Comparison of ENCODE assay signal across 8 cellular contexts in genomic region chr1:74771913-74772515, GRCh38. TPM values are rescaled to one million over a fixed set of nuclear protein-coding genes. Genes with fewer than 3 reads are reported as not detected.
A peak's percentile ranks its signal among the peaks of the same experiment; 100 is the strongest.
DNase-seq lines count a peak whose midpoint lies in the region; ATAC-seq, FAIRE-seq and TF ChIP-seq lines count a peak whose summit lies in the region.

No MANE protein-coding gene starts in this region.

- no peaks in the 10 kb centered on the region for H3K9me3 Mint-ChIP-seq in CD8-positive, alpha-beta T cell

- no peak overlapping the region for H3K27ac Mint-ChIP-seq in CD8-positive, alpha-beta T cell

- intact Hi-C loops in CD8-positive, alpha-beta T cell (cut with DNase I, micrococcal nuclease): loop anchor here (5.0 to 10.0 kb wide), 4 partner anchors 423 to 860 kb away; no protein-coding TSS in a partner anchor
- intact Hi-C loops in GM12878 (cut with micrococcal nuclease; ENCODE audit: unreplicated experiment): loop anchor here (1.0 to 10.0 kb wide), 4 partner anchors 163 to 431 kb away; no protein-coding TSS in a partner anchor

- in situ Hi-C loops in GM12878 (cut with MboI): no loop called here

- FAIRE-seq in GM12878 (lab: Jason Lieb, UNC) (peak; percentile 92), urothelium cell line (lab: Jason Lieb, UNC) (no peak)

- TF ChIP-seq EP300 in GM12878 (IDR thresholded peaks at IDR 0.05; ENCODE audit: borderline replicate concordance in 1 of 2, control insufficient read depth in 1 of 2, low read depth in 2 of 2, low read length in 2 of 2): no peak

- no peak overlapping the region for H3K9ac ChIP-seq in GM12878 (ENCODE audit: control insufficient read depth, insufficient read depth, low read length)

- H3K4me1 Mint-ChIP-seq in CD8-positive, alpha-beta T cell (ENCODE audit: low read depth): peaks cover 3% of the 10 kb centered on the region

- H3K4me1 ChIP-seq in CD8-positive, alpha-beta T cell (ENCODE audit: insufficient read depth, low read length): no peaks in the 10 kb centered on the region
- no peaks in the 10 kb centered on the region for H3K4me1 ChIP-seq in GM12878 (ENCODE audit: control insufficient read depth, insufficient read depth, low read length)

- H3K27ac ChIP-seq in CD8-positive, alpha-beta T cell (ENCODE audit: low read depth, low read length): no peak overlapping the region
- no peak overlapping the region for H3K27ac ChIP-seq in GM12878 (ENCODE audit: control insufficient read depth, insufficient read depth)

- TF ChIP-seq CTCF in CD8-positive, alpha-beta T cell (IDR thresholded peaks at IDR 0.05): peak; percentile 81
- peak; percentile 60 to 74 (median 63) for TF ChIP-seq CTCF in GM12878 (IDR thresholded peaks at IDR 0.05 in 2 of 3, conservative IDR thresholded peaks at IDR 0.05 in 1 of 3; ENCODE audit: control insufficient read depth in 2 of 3, extremely low read depth in 1 of 3, insufficient read depth in 1 of 3, low read depth in 3 of 3, low read length in 3 of 3)

- no peaks in the 10 kb centered on the region for H3K79me2 ChIP-seq in GM12878 (ENCODE audit: control insufficient read depth, insufficient read depth, low read length)

- SMC1A ChIA-PET in GM12878 (lab: Charles Lee; ENCODE audit: uncharacterized antibody, unreplicated experiment): interaction anchor here (0.5 to 3.7 kb wide), 17 partner anchors 13 to 460 kb away, joined by 3 to 49 read pairs (median 3); no protein-coding TSS in a partner anchor

- H3K36me3 Mint-ChIP-seq in CD8-positive, alpha-beta T cell: no peaks in the 10 kb centered on the region

- no peak overlapping the region for H2AFZ ChIP-seq in GM12878 (ENCODE audit: control insufficient read depth, low read depth, low read length)

- 41% methylated on average over 7 of the region's 7 CpGs for WGBS in GM12878 (ENCODE audit: insufficient coverage, insufficient replicate concordance, low lambda C conversion rate, missing lambda C conversion rate)

- no peak overlapping the region for H3K4me2 ChIP-seq in GM12878 (ENCODE audit: control insufficient read depth, insufficient read depth)

- POLR2A ChIA-PET in CD8-positive, alpha-beta T cell (lab: Charles Lee): no interaction called here
- POLR2A ChIA-PET in GM12878 (lab: Charles Lee): no interaction called here

- H4K20me1 ChIP-seq in GM12878 (ENCODE audit: control insufficient read depth, insufficient read depth): no peaks in the 10 kb centered on the region

- BruUV-seq in GM12878 (replicated peaks; lab: Mats Ljungman, UMichigan): no TSS peak

- H3K9me3 ChIP-seq in CD8-positive, alpha-beta T cell (ENCODE audit: low read length): no peaks in the 10 kb centered on the region
- H3K9me3 ChIP-seq in GM12878 (replicated peaks; ENCODE audit: control insufficient read depth, insufficient read depth, low read length): no peaks in the 10 kb centered on the region

- DNase-seq in CD8-positive, alpha-beta T cell: peak in 1 of 7 experiments; percentile 5
- peak; percentile 68 for DNase-seq in NCI-H345 treated with DMSO at 0.1 percent for 48 hours (lab: John Stamatoyannopoulos, UW; ENCODE audit: unreplicated experiment)
- peak; percentile 8 for DNase-seq in GM12878 (ENCODE audit: low read depth, low spot score)
- DNase-seq in left lobe of liver (ENCODE audit: low spot score): no peak
- DNase-seq in urothelium cell line (ENCODE audit: low spot score): peak; percentile 17
- no peak for DNase-seq in activated CD8-positive, alpha-beta memory T cell treated with anti-CD3 and anti-CD28 coated beads, Interleukin-2, amount 50 U/mL, for 4 hours

- CTCF ChIA-PET in CD8-positive, alpha-beta T cell (lab: Charles Lee): interaction anchor here (0.8 to 2.0 kb wide), 3 partner anchors 9 to 21 kb away, joined by 3 to 6 read pairs (median 3); no protein-coding TSS in a partner anchor
- CTCF ChIA-PET in GM12878 (lab: Yijun Ruan, JAX): interaction anchor here (0.6 to 2.2 kb wide), 29 partner anchors 9 to 461 kb away, joined by 3 to 68 read pairs (median 3); no protein-coding TSS in a partner anchor

- H3K4me3 ChIP-seq in CD8-positive, alpha-beta T cell (ENCODE audit: low read depth, low read length): no peak overlapping the region
- H3K4me3 ChIP-seq in GM12878: no peak overlapping the region

- H3K4me3 Mint-ChIP-seq in CD8-positive, alpha-beta T cell: no peak overlapping the region

- peak; percentile 51 for ATAC-seq in CD8-positive, alpha-beta T cell
- ATAC-seq in GM18868 (IDR thresholded peaks at IDR 0.05; ENCODE audit: unreplicated experiment) (peak; percentile 78), HG03280 (IDR thresholded peaks at IDR 0.05; ENCODE audit: unreplicated experiment) (peak; percentile 79), GM12878 (peak; percentile 80), left lobe of liver (peak; percentile 89)

- RAD21 ChIA-PET in GM12878 (lab: Charles Lee; ENCODE audit: unreplicated experiment): interaction anchor here (0.5 to 2.2 kb wide), 14 partner anchors 11 to 435 kb away, joined by 3 to 44 read pairs (median 3); no protein-coding TSS in a partner anchor

- TF ChIP-seq RAD21 in GM12878 (IDR thresholded peaks at IDR 0.05; ENCODE audit: insufficient read depth, low read depth, low read length): peak; percentile 92

- no peaks in the 10 kb centered on the region for H3K27me3 ChIP-seq in CD8-positive, alpha-beta T cell (ENCODE audit: insufficient read depth, low read length)
- H3K27me3 ChIP-seq in GM12878 (replicated peaks in 1 of 2; ENCODE audit: control insufficient read depth in 2 of 2, insufficient read depth in 2 of 2, low read length in 1 of 2): no peaks in the 10 kb centered on the region; a peak in 1 of 4 replicates

- TF ChIP-seq POLR2A in GM12878 (IDR thresholded peaks at IDR 0.05; ENCODE audit: low read depth, low read length): no peak

- no peaks in the 10 kb centered on the region for H3K36me3 ChIP-seq in CD8-positive, alpha-beta T cell (ENCODE audit: insufficient read depth, low read length)
- H3K36me3 ChIP-seq in GM12878 (ENCODE audit: control insufficient read depth in 2 of 2, insufficient read depth in 2 of 2, low read length in 1 of 2): no peaks in the 10 kb centered on the region

- peaks cover 8% of the 10 kb centered on the region for H3K27me3 Mint-ChIP-seq in CD8-positive, alpha-beta T cell (ENCODE audit: low read depth)

TF ChIP-seq in GM12878, 131 proteins besides CTCF, POLR2A, EP300 and RAD21 (continues in another document):
- TF ChIP-seq ZBTB33 (IDR thresholded peaks at IDR 0.05): no peak
- TF ChIP-seq RAD51 (IDR thresholded peaks at IDR 0.05): no peak
- no peak for TF ChIP-seq ZNF274 (IDR thresholded peaks at IDR 0.05; ENCODE audit: insufficient read depth, insufficient read length)
- no peak for TF ChIP-seq JUNB (IDR thresholded peaks at IDR 0.05)
- TF ChIP-seq BCL11A (IDR thresholded peaks at IDR 0.05; ENCODE audit: low read depth, low read length): no peak

RNA-seq across cellular contexts. Expression of gene TYW3, which starts 39.1 kb away (rescaled TPM):
- total RNA-seq in CD8-positive, alpha-beta T cell: 10 to 100 TPM; 10.9 to 12.3 TPM
- 36.3 and 40.1 TPM in 2 replicates for total RNA-seq in GM12878 (2013; cell fraction: nucleolus; rRNA removed)
- 18.6 and 21.7 TPM in 2 replicates for total RNA-seq in GM12878 (2014; rRNA removed)
- total RNA-seq in GM12878 (2014; rRNA removed; fragmentation: Illumina TruSeq; extraction: Trizol): 30.6 and 33.6 TPM in 2 replicates
- 29.6 and 31.8 TPM in 2 replicates for total RNA-seq in GM12878 (2021)
- 12.7 TPM for polyA plus RNA-seq in GM12878 (2011; ENCODE audit: low read depth)
- polyA plus RNA-seq in GM12878 (2011; rRNA removed): 54.0 and 81.4 TPM in 2 replicates
- 14.2 and 15.3 TPM in 2 replicates for polyA plus RNA-seq in GM12878 (2011; cell fraction: cytosol; rRNA removed)
- 27.9 and 31.3 TPM in 2 replicates for polyA plus RNA-seq in GM12878 (2011; cell fraction: nucleus; rRNA removed)
- polyA plus RNA-seq in GM12878 (2012): 28.0 and 40.4 TPM in 2 replicates
- polyA plus RNA-seq in GM12878 (2014; fragmentation: Illumina TruSeq; extraction: Trizol): 49.0 and 70.8 TPM in 2 replicates
- 10 to 100 TPM; 43.9 to 54.4 TPM for polyA plus RNA-seq in GM12878 (2014; fragmentation: Nextera tagmentation; extraction: Ambion mirVana)
- polyA plus RNA-seq in GM12878 (2014; rRNA removed): 18.1 and 21.3 TPM in 2 replicates
- polyA plus RNA-seq in GM12878 (2016; fragmentation: Nextera tagmentation; extraction: Ambion mirVana): 10 to 100 TPM; 31.9 to 32.0 TPM
- 16.2 and 24.4 TPM in 2 replicates for polyA minus RNA-seq in GM12878 (2011; rRNA and poly(A)+ RNA removed)
- polyA minus RNA-seq in GM12878 (2011; cell fraction: cytosol; rRNA and poly(A)+ RNA removed): 5.1 and 5.8 TPM in 2 replicates
- 18.6 and 31.0 TPM in 2 replicates for polyA minus RNA-seq in GM12878 (2011; cell fraction: nucleus; rRNA and poly(A)+ RNA removed)
- total RNA-seq in left lobe of liver: 6.6 TPM

RNA-seq across cellular contexts. Expression of gene CRYZ, which starts 39.2 kb away (rescaled TPM):
- total RNA-seq in CD8-positive, alpha-beta T cell: 1 to 10 TPM in 1 of 2 experiments, under 1 TPM in 1; 0.90 to 1.4 TPM
- 64.8 and 65.4 TPM in 2 replicates for total RNA-seq in GM12878 (2013; cell fraction: nucleolus; rRNA removed)
- total RNA-seq in GM12878 (2014; rRNA removed): 54.2 and 73.9 TPM in 2 replicates
- 58.2 and 64.2 TPM in 2 replicates for total RNA-seq in GM12878 (2014; rRNA removed; fragmentation: Illumina TruSeq; extraction: Trizol)
- total RNA-seq in GM12878 (2021): 53.4 and 55.9 TPM in 2 replicates
- polyA plus RNA-seq in GM12878 (2011; ENCODE audit: low read depth): 66.2 TPM
- polyA plus RNA-seq in GM12878 (2011; rRNA removed): 194 and 284 TPM in 2 replicates
- 71.4 and 81.1 TPM in 2 replicates for polyA plus RNA-seq in GM12878 (2011; cell fraction: cytosol; rRNA removed)
- polyA plus RNA-seq in GM12878 (2011; cell fraction: nucleus; rRNA removed): 82.3 and 92.7 TPM in 2 replicates
- polyA plus RNA-seq in GM12878 (2012): 56.2 and 82.6 TPM in 2 replicates
- 76.6 and 88.1 TPM in 2 replicates for polyA plus RNA-seq in GM12878 (2014; fragmentation: Illumina TruSeq; extraction: Trizol)
- polyA plus RNA-seq in GM12878 (2014; fragmentation: Nextera tagmentation; extraction: Ambion mirVana): 100 to 1,000 TPM; 108 to 137 TPM
- 54.8 and 61.3 TPM in 2 replicates for polyA plus RNA-seq in GM12878 (2014; rRNA removed)
- 10 to 100 TPM; 83.0 to 84.9 TPM for polyA plus RNA-seq in GM12878 (2016; fragmentation: Nextera tagmentation; extraction: Ambion mirVana)
- polyA minus RNA-seq in GM12878 (2011; rRNA and poly(A)+ RNA removed): 67.4 and 96.6 TPM in 2 replicates
- polyA minus RNA-seq in GM12878 (2011; cell fraction: cytosol; rRNA and poly(A)+ RNA removed): 17.5 and 22.6 TPM in 2 replicates
- polyA minus RNA-seq in GM12878 (2011; cell fraction: nucleus; rRNA and poly(A)+ RNA removed): 18.6 and 25.6 TPM in 2 replicates
- total RNA-seq in left lobe of liver: 154 TPM

Comparison
In these comparisons a context has a peak if more than half of its experiments do, and no peak if none do; other contexts are left out.
1. DNase-seq: peak in NCI-H345 treated with DMSO at 0.1 percent for 48 hours (single experiment), GM12878 (single experiment) and urothelium cell line (single experiment); none in left lobe of liver (single experiment) and activated CD8-positive, alpha-beta memory T cell treated with anti-CD3 and anti-CD28 coated beads, Interleukin-2, amount 50 U/mL, for 4 hours (single experiment).
2. RNA of gene CRYZ, which starts 39.2 kb away (total RNA-seq): 154 TPM in left lobe of liver (single experiment) and 53.4 to 73.9 TPM in GM12878; 0.90 to 1.4 TPM in CD8-positive, alpha-beta T cell; every median in the first group is over 10 times any median in the second.
3. Peak in every context shown above with its lines, with median percentiles within 50 percentile points of each other: ATAC-seq.